19 cellular contexts compared by ENCODE assay signal in genomic region chr2:9592699-9593098, GRCh38. TPM values are rescaled to one million over a fixed set of nuclear protein-coding genes. Genes with fewer than 3 reads are reported as not detected.
DNase-seq lines count a peak whose midpoint lies in the region; ATAC-seq and TF ChIP-seq lines count a peak whose summit lies in the region.
"Had no signal": no experiment of that assay in that cellular context is flagged by ENCODE, and none has a peak within 500 bp of the region (broad histone marks: within the 10 kb centered on the region; RNA-seq: fewer than 3 reads in every experiment).

No MANE protein-coding gene starts in this region.

- no peak for DNase-seq in activated CD4-positive, alpha-beta T cell treated with anti-CD3 and anti-CD28 coated beads for 36 hours
- no peak for DNase-seq in activated CD4-positive, alpha-beta T cell treated with anti-CD3 and anti-CD28 coated beads, Interleukin-2, amount 50 U/mL, for 4 hours
- no peak for DNase-seq in stimulated activated naive CD8-positive, alpha-beta T cell treated with anti-CD3 and anti-CD28 coated beads, Interleukin-15, Interleukin-2, amounts not matched to agents 100 U/mL and 50 U/mL, for 24 hours
- DNase-seq in left colon (no peak), NCI-H345 treated with DMSO at 0.1 percent for 48 hours (lab: John Stamatoyannopoulos, UW; ENCODE audit: unreplicated experiment) (no peak), NCI-H510A (lab: John Stamatoyannopoulos, UW) (no peak), GM23338 (ENCODE audit: low spot score) (no peak)
- DNase-seq: activated effector memory CD4-positive, alpha-beta T cell treated with anti-CD3 and anti-CD28 coated beads, Interleukin-2, amount 50 U/mL, for 16 hours; cortex of kidney; NCI-H1048; NCI-H2029 treated with DMSO at 0.1 percent for 48 hours; NCI-H2227 treated with DMSO at 0.1 percent for 48 hours; stimulated activated CD8-positive, alpha-beta memory T cell treated with anti-CD3 and anti-CD28 coated beads, Interleukin-4, amount 100 ng/mL, for 48 hours; trophoblast cell had no signal

- no peak for TF ChIP-seq CTCF in GM23338 (conservative IDR thresholded peaks at IDR 0.05; ENCODE audit: low read depth in 2 of 2)

- H3K27ac ChIP-seq in GM23338 (ENCODE audit: low read depth), result no peak overlapping the region
- H3K27ac ChIP-seq: neutrophil had no signal

- H3K79me2 ChIP-seq in GM23338 (replicated peaks; ENCODE audit: insufficient read depth), result peaks cover 97% of the 10 kb centered on the region

- H3K27me3 Mint-ChIP-seq in activated CD4-positive, alpha-beta T cell treated with anti-CD3 and anti-CD28 coated beads for 36 hours, result no peaks in the 10 kb centered on the region
- H3K27me3 Mint-ChIP-seq in stimulated activated naive CD8-positive, alpha-beta T cell treated with anti-CD3 and anti-CD28 coated beads, Interleukin-15, Interleukin-2, amounts not matched to agents 100 ng/mL and 50 ng/mL, for 24 hours, result no peaks in the 10 kb centered on the region
- no peaks in the 10 kb centered on the region for H3K27me3 Mint-ChIP-seq in GM23338 (ENCODE audit: insufficient read depth, low read depth, poor library complexity)

- no peaks in the 10 kb centered on the region for H3F3A ChIP-seq in GM23338 (replicated peaks; ENCODE audit: low read depth)

- H3K36me3 Mint-ChIP-seq in activated CD4-positive, alpha-beta T cell treated with anti-CD3 and anti-CD28 coated beads for 36 hours (ENCODE audit: low read depth), result peaks cover 49% of the 10 kb centered on the region
- H3K36me3 Mint-ChIP-seq in stimulated activated naive CD8-positive, alpha-beta T cell treated with anti-CD3 and anti-CD28 coated beads, Interleukin-15, Interleukin-2, amounts not matched to agents 100 ng/mL and 50 ng/mL, for 24 hours (ENCODE audit: low read depth), result peaks cover 46% of the 10 kb centered on the region
- H3K36me3 Mint-ChIP-seq in GM23338 (ENCODE audit: low read depth), result peaks cover 32% of the 10 kb centered on the region; the same call in 2 of the 3 replicates

- no peak for ATAC-seq in activated CD4-positive, alpha-beta T cell treated with anti-CD3 and anti-CD28 coated beads for 36 hours
- ATAC-seq in stimulated activated naive CD8-positive, alpha-beta T cell treated with anti-CD3 and anti-CD28 coated beads, Interleukin-15, Interleukin-2, amounts not matched to agents 100 U/mL and 50 U/mL, for 24 hours, result no peak
- ATAC-seq in left colon, result peak; percentile 28
- no peak for ATAC-seq in GM23338
- ATAC-seq: SK-N-SH treated with all-trans-retinoic acid at 6 μM for 48 hours, WTC11 had no signal

- H3K4me1 ChIP-seq in GM23338 (ENCODE audit: insufficient read depth), result no peaks in the 10 kb centered on the region

- H3K9me2 ChIP-seq in GM23338 (ENCODE audit: insufficient read depth), result no peaks in the 10 kb centered on the region

- POLR2A ChIA-PET in activated CD4-positive, alpha-beta T cell treated with anti-CD3 and anti-CD28 coated beads for 36 hours (lab: Charles Lee), result no interaction called here

- peak overlapping the region; percentile 85 for H3K27ac Mint-ChIP-seq in activated CD4-positive, alpha-beta T cell treated with anti-CD3 and anti-CD28 coated beads for 36 hours
- H3K27ac Mint-ChIP-seq in stimulated activated naive CD8-positive, alpha-beta T cell treated with anti-CD3 and anti-CD28 coated beads, Interleukin-15, Interleukin-2, amounts not matched to agents 100 ng/mL and 50 ng/mL, for 24 hours, result peak overlapping the region; percentile 73
- no peak overlapping the region for H3K27ac Mint-ChIP-seq in GM23338
- H3K27ac Mint-ChIP-seq: WTC11 had no signal

- H4K20me1 ChIP-seq in GM23338 (replicated peaks; ENCODE audit: insufficient read depth), result peaks cover 47% of the 10 kb centered on the region

- H3K9me3 Mint-ChIP-seq in activated CD4-positive, alpha-beta T cell treated with anti-CD3 and anti-CD28 coated beads for 36 hours (ENCODE audit: low read depth), result no peaks in the 10 kb centered on the region
- H3K9me3 Mint-ChIP-seq in stimulated activated naive CD8-positive, alpha-beta T cell treated with anti-CD3 and anti-CD28 coated beads, Interleukin-15, Interleukin-2, amounts not matched to agents 100 ng/mL and 50 ng/mL, for 24 hours, result no peaks in the 10 kb centered on the region
- H3K9me3 Mint-ChIP-seq in GM23338, result no peaks in the 10 kb centered on the region
- H3K9me3 Mint-ChIP-seq: WTC11 had no signal

- intact Hi-C loops in activated CD4-positive, alpha-beta T cell treated with anti-CD3 and anti-CD28 coated beads for 36 hours (cut with DNase I, micrococcal nuclease), result loop anchor here in 1 of 2 experiments (5.0 kb wide), 1 partner anchor 100 kb away; no protein-coding TSS in a partner anchor
- intact Hi-C loops in left colon (cut with DNase I, micrococcal nuclease), result no loop called here

- peaks cover 4% of the 10 kb centered on the region; the same call in 1 of the 2 replicates for H3K36me3 ChIP-seq in GM23338 (ENCODE audit: insufficient read depth)

- no peak overlapping the region for H3K4me3 ChIP-seq in GM23338
- H3K4me3 ChIP-seq: lung had no signal

- H3K4me1 Mint-ChIP-seq in activated CD4-positive, alpha-beta T cell treated with anti-CD3 and anti-CD28 coated beads for 36 hours, result peaks cover 67% of the 10 kb centered on the region
- peaks cover 72% of the 10 kb centered on the region for H3K4me1 Mint-ChIP-seq in stimulated activated naive CD8-positive, alpha-beta T cell treated with anti-CD3 and anti-CD28 coated beads, Interleukin-15, Interleukin-2, amounts not matched to agents 100 ng/mL and 50 ng/mL, for 24 hours (ENCODE audit: low read depth)
- peaks cover 3% of the 10 kb centered on the region; the same call in 2 of the 3 replicates for H3K4me1 Mint-ChIP-seq in GM23338

- no peak overlapping the region for H3K4me2 ChIP-seq in GM23338

- H3K27me3 ChIP-seq in GM23338 (ENCODE audit: insufficient read depth), result no peaks in the 10 kb centered on the region
- H3K27me3 ChIP-seq: neutrophil had no signal

- H3K4me3 Mint-ChIP-seq in activated CD4-positive, alpha-beta T cell treated with anti-CD3 and anti-CD28 coated beads for 36 hours, result no peak overlapping the region
- no peak overlapping the region for H3K4me3 Mint-ChIP-seq in stimulated activated naive CD8-positive, alpha-beta T cell treated with anti-CD3 and anti-CD28 coated beads, Interleukin-15, Interleukin-2, amounts not matched to agents 100 ng/mL and 50 ng/mL, for 24 hours
- H3K4me3 Mint-ChIP-seq in GM23338, result no peak overlapping the region
- H3K4me3 Mint-ChIP-seq: WTC11 had no signal

- no peak overlapping the region for H2AFZ ChIP-seq in GM23338

- CTCF ChIA-PET in activated CD4-positive, alpha-beta T cell treated with anti-CD3 and anti-CD28 coated beads for 36 hours (lab: Charles Lee), result no interaction called here

TF ChIP-seq in GM23338, 12 proteins besides CTCF, POLR2A, EP300 and RAD21:
- no peak for TF ChIP-seq EZH2 (IDR thresholded peaks at IDR 0.05; ENCODE audit: low read depth, unreplicated experiment)
- no peak for TF ChIP-seq JUNB (IDR thresholded peaks at IDR 0.05; ENCODE audit: unreplicated experiment)
- TF ChIP-seq EZH2phosphoT487 (IDR thresholded peaks at IDR 0.05; ENCODE audit: unreplicated experiment), result no peak
- no peak for TF ChIP-seq REST (IDR thresholded peaks at IDR 0.05; ENCODE audit: unreplicated experiment)
- no peak for TF ChIP-seq STAT1 (IDR thresholded peaks at IDR 0.05; ENCODE audit: unreplicated experiment)
- TF ChIP-seq NANOG (IDR thresholded peaks at IDR 0.05; ENCODE audit: borderline replicate concordance), result no peak
- no peak for TF ChIP-seq POLR2AphosphoS5 (IDR thresholded peaks at IDR 0.05; ENCODE audit: low read depth)
- no peak for TF ChIP-seq ZNF331 (CRISPR knock-in tag; IDR thresholded peaks at IDR 0.05; ENCODE audit: low read depth)
- TF ChIP-seq ETS1 (IDR thresholded peaks at IDR 0.05), result no peak

RNA-seq across cellular contexts. Expression of gene ADAM17, which starts 37.1 kb away (rescaled TPM):
- total RNA-seq in activated CD4-positive, alpha-beta T cell treated with anti-CD3 and anti-CD28 coated beads for 36 hours, result 10 to 100 TPM; 20.2 to 23.1 TPM
- 10 to 100 TPM; 21.3 to 22.0 TPM for total RNA-seq in left colon
- 23.5 and 24.7 TPM in 2 replicates for total RNA-seq in GM23338 (2014; rRNA removed; shearing (Covaris generic))
- 6.1 and 8.3 TPM in 2 replicates for polyA plus RNA-seq in GM23338 (2016; fragmentation: Nextera tagmentation; extraction: Ambion mirVana)

RNA-seq across cellular contexts. Expression of gene YWHAQ, which starts 38.1 kb away (rescaled TPM):
- 100 to 1,000 TPM; 370 to 508 TPM for total RNA-seq in activated CD4-positive, alpha-beta T cell treated with anti-CD3 and anti-CD28 coated beads for 36 hours
- 100 to 1,000 TPM; 163 to 227 TPM for total RNA-seq in left colon
- total RNA-seq in GM23338 (2014; rRNA removed; shearing (Covaris generic)), result 464 and 490 TPM in 2 replicates
- 248 and 295 TPM in 2 replicates for polyA plus RNA-seq in GM23338 (2016; fragmentation: Nextera tagmentation; extraction: Ambion mirVana)
